Comparison of ENCODE assay signal across 23 cellular contexts in genomic region chr14:61171687-61172086, GRCh38.
"Had no signal": no experiment of that assay in that cellular context is flagged by ENCODE, and none has a peak within 500 bp of the region (broad histone marks: within the 10 kb centered on the region; RNA-seq: fewer than 3 reads in every experiment).

No MANE protein-coding gene starts in this region.

- H3K79me2 ChIP-seq: hepatocyte had no signal

- H3K4me3 Mint-ChIP-seq: activated CD4-positive, alpha-beta T cell treated with anti-CD3 and anti-CD28 coated beads, Interleukin-2, amount 10 ng/mL, durations not matched to agents 24 days and 14 days; activated CD8-positive, alpha-beta T cell treated with anti-CD3 and anti-CD28 coated beads, Interleukin-2, amount 10 ng/mL, durations not matched to agents 7 days and 5 days; activated naive CD8-positive, alpha-beta T cell treated with anti-CD3 and anti-CD28 coated beads, Interleukin-2, amount 10 ng/mL, durations not matched to agents 7 days and 5 days; activated T-cell treated with anti-CD3 and anti-CD28 coated beads, Interleukin-2, amount 50 U/mL, for 24 hours; stimulated activated memory B cell treated with anti-CD40 and anti-IgM and Interleukin-4, amounts not matched to agents 10 μg/mL and 1 μg/mL and 100 μg/mL, for 72 hours had no signal

- FAIRE-seq: endometrium, keratinocyte, pancreas had no signal

- H3K36me3 Mint-ChIP-seq: activated naive CD8-positive, alpha-beta T cell treated with anti-CD3 and anti-CD28 coated beads, Interleukin-2, amount 10 ng/mL, durations not matched to agents 7 days and 5 days; stimulated activated memory B cell treated with anti-CD40 and anti-IgM and Interleukin-4, amounts not matched to agents 10 μg/mL and 1 μg/mL and 100 μg/mL, for 72 hours had no signal

- H3K36me3 ChIP-seq: brain microvascular endothelial cell, pancreas, sigmoid colon, spleen had no signal

- H3K27me3 ChIP-seq: brain microvascular endothelial cell, hepatocyte, pancreas, sigmoid colon, testis had no signal

- H3K4me1 Mint-ChIP-seq: activated naive CD8-positive, alpha-beta T cell treated with anti-CD3 and anti-CD28 coated beads, Interleukin-2, amount 10 ng/mL, durations not matched to agents 7 days and 5 days; stimulated activated memory B cell treated with anti-CD40 and anti-IgM and Interleukin-4, amounts not matched to agents 10 μg/mL and 1 μg/mL and 100 μg/mL, for 72 hours had no signal

- H3K4me3 ChIP-seq: coronary artery, hepatocyte, lung, pancreas, sigmoid colon, spleen, testis had no signal

- H2AFZ ChIP-seq: hepatocyte had no signal

- H3K4me1 ChIP-seq: pancreas, sigmoid colon, spleen, testis had no signal

- H3K4me2 ChIP-seq: hepatocyte had no signal

- H3K27ac Mint-ChIP-seq: activated CD4-positive, alpha-beta T cell treated with anti-CD3 and anti-CD28 coated beads, Interleukin-2, amount 10 ng/mL, durations not matched to agents 24 days and 14 days; activated CD8-positive, alpha-beta T cell treated with anti-CD3 and anti-CD28 coated beads, Interleukin-2, amount 10 ng/mL, durations not matched to agents 7 days and 5 days; activated naive CD8-positive, alpha-beta T cell treated with anti-CD3 and anti-CD28 coated beads, Interleukin-2, amount 10 ng/mL, durations not matched to agents 7 days and 5 days; activated T-cell treated with anti-CD3 and anti-CD28 coated beads, Interleukin-2, amount 50 U/mL, for 24 hours; activated T-helper 2 cell treated with anti-CD3 and anti-CD28 coated beads, Interferon-gamma antibody, Interleukin-2, Interleukin-4, amounts not matched to agents 10 μg/mL and 5 μg/mL and 100 μg/mL, durations not matched to agents 14 hours and 24 hours and 36 hours; stimulated activated memory B cell treated with anti-CD40 and anti-IgM and Interleukin-4, amounts not matched to agents 10 μg/mL and 1 μg/mL and 100 μg/mL, for 72 hours had no signal

- H3K9me3 ChIP-seq: pancreas, testis had no signal

- H3K27ac ChIP-seq: brain microvascular endothelial cell, coronary artery, hepatocyte, pancreas, sigmoid colon, spleen, testis had no signal

- DNase-seq: activated CD4-positive, alpha-beta T cell treated with anti-CD3 and anti-CD28 coated beads, Interleukin-2, amount 10 ng/mL, durations not matched to agents 24 days and 14 days; activated CD8-positive, alpha-beta T cell treated with anti-CD3 and anti-CD28 coated beads, Interleukin-2, amount 10 ng/mL, durations not matched to agents 7 days and 5 days; activated naive CD4-positive, alpha-beta T cell treated with Interleukin-2 at 50 U/mL for 16 hours; activated naive CD8-positive, alpha-beta T cell treated with anti-CD3 and anti-CD28 coated beads, Interleukin-2, amount 10 ng/mL, durations not matched to agents 7 days and 5 days; activated T-cell treated with anti-CD3 and anti-CD28 coated beads, Interleukin-2, amount 50 U/mL, for 24 hours; anterior cingulate cortex; brain microvascular endothelial cell; central memory CD4-positive, alpha-beta T cell; erythroblast; midbrain; pancreas; sigmoid colon; spleen; stimulated activated CD4-positive, alpha-beta T cell treated with anti-CD3 and anti-CD28 coated beads, Interleukin-4, amount 100 ng/mL, for 4 hours; T1000; testis had no signal

- ATAC-seq: activated CD8-positive, alpha-beta T cell treated with anti-CD3 and anti-CD28 coated beads, Interleukin-2, amount 10 ng/mL, durations not matched to agents 7 days and 5 days; pancreas; stimulated activated memory B cell treated with anti-CD40 and anti-IgM and Interleukin-4, amounts not matched to agents 10 μg/mL and 1 μg/mL and 100 μg/mL, for 72 hours had no signal
